Comparison of ENCODE assay signal across 8 cellular contexts in genomic region chr19:3366761-3367571, GRCh38. TPM values are rescaled to one million over a fixed set of nuclear protein-coding genes. Genes with fewer than 3 reads are reported as not detected.
A peak's percentile ranks its signal among the peaks of the same experiment; 100 is the strongest.
DNase-seq lines count a peak whose midpoint lies in the region; ATAC-seq and TF ChIP-seq lines count a peak whose summit lies in the region.

No MANE protein-coding gene starts in this region.

- no peaks in the 10 kb centered on the region for H3K36me3 ChIP-seq in ascending aorta
- H3K36me3 ChIP-seq in spleen = no peaks in the 10 kb centered on the region

- no peak for TF ChIP-seq POLR2A in spleen (IDR thresholded peaks at IDR 0.05)

- H3K9me3 ChIP-seq in ascending aorta = no peaks in the 10 kb centered on the region
- H3K9me3 ChIP-seq in iPS-18c (ENCODE audit: control insufficient read depth, insufficient read depth, low read length) = no peaks in the 10 kb centered on the region
- no peaks in the 10 kb centered on the region for H3K9me3 ChIP-seq in spleen

- H3K4me1 ChIP-seq in ascending aorta = peaks cover 12 to 28% of the 10 kb centered on the region in 2 donors
- H3K4me1 ChIP-seq in spleen = peaks cover 27 to 96% (median 70%) of the 10 kb centered on the region in 6 donors

- peak; percentile 70 for DNase-seq in DMS53 (lab: John Stamatoyannopoulos, UW)
- DNase-seq in DMS53 treated with DMSO at 0.1 percent for 48 hours (lab: John Stamatoyannopoulos, UW; ENCODE audit: unreplicated experiment) = no peak
- DNase-seq in MV-4-11 (lab: John Stamatoyannopoulos, UW) = peak; percentile 26
- DNase-seq in ascending aorta (ENCODE audit: low spot score in 2 of 2) = no peak
- DNase-seq in spleen = peak; percentile 84
- DNase-seq in kidney glomerular epithelial cell (lab: John Stamatoyannopoulos, UW) = no peak

- H3K4me3 ChIP-seq in ascending aorta (peak overlapping the region; percentile 99), iPS-18c (ENCODE audit: insufficient read depth, low read depth, low read length) (peak overlapping the region; percentile 38), spleen (peak overlapping the region; percentile 52 to 84 (median 64))

- TF ChIP-seq CTCF in ascending aorta (IDR thresholded peaks at IDR 0.05) (no peak), spleen (IDR thresholded peaks at IDR 0.05 in 8 of 11, conservative IDR thresholded peaks at IDR 0.05 in 3 of 11) (no peak)

- H3K27me3 ChIP-seq in ascending aorta (no peaks in the 10 kb centered on the region), spleen (replicated peaks in 1 of 7) (peaks cover 0 to 21% (median 0%) of the 10 kb centered on the region in 7 donors)

- peak overlapping the region; percentile 100 for H3K27ac ChIP-seq in ascending aorta
- H3K27ac ChIP-seq in spleen = peak overlapping the region; percentile 77 to 96 (median 92)

- 1 to 2% (median 1%) methylated on average over 32 to 61 of the region's 61 CpGs for WGBS in spleen, 5 donors

- intact Hi-C loops in ascending aorta (cut with DNase I) = loop anchor here (2.0 to 5.0 kb wide), 3 partner anchors 38 to 85 kb away; no protein-coding TSS in a partner anchor
- intact Hi-C loops in spleen (cut with DNase I; ENCODE audit: low total_unique reads) = loop anchor here (10.0 kb wide), 1 partner anchor 58 kb away; no protein-coding TSS in a partner anchor

- ATAC-seq in HG02763 (IDR thresholded peaks at IDR 0.05; ENCODE audit: unreplicated experiment) = no peak

RNA-seq across cellular contexts. Expression of gene NFIC, which starts 0.6 kb away (rescaled TPM):
- total RNA-seq in ascending aorta (194 TPM), spleen (100 to 1,000 TPM in 2 of 7 donors, 10 to 100 TPM in 5; 65.4 to 125 (median 77.1) TPM)
- 10 to 100 TPM in 1 of 3 donors, 1 to 10 TPM in 2; 4.1 to 23.4 (median 4.2) TPM for polyA plus RNA-seq in spleen

Comparison
In these comparisons a context has a peak if more than half of its experiments do, and no peak if none do; other contexts are left out.
1. DNase-seq: peak in DMS53 (single experiment), MV-4-11 (single experiment) and spleen (single experiment); none in DMS53 treated with DMSO at 0.1 percent for 48 hours (single experiment), ascending aorta (0 of 2) and kidney glomerular epithelial cell (single experiment).
2. H3K4me3 ChIP-seq: peak in every context shown above with its lines; median percentile 99 in ascending aorta; 64 in spleen; 38 in iPS-18c.